Comparison of ENCODE assay signal across 8 cellular contexts in genomic region chr9:20658246-20658667, GRCh38. TPM values are rescaled to one million over a fixed set of nuclear protein-coding genes. Genes with fewer than 3 reads are reported as not detected.
DNase-seq lines count a peak whose midpoint lies in the region; ATAC-seq and TF ChIP-seq lines count a peak whose summit lies in the region.
"Not testable (repeated sequence)": the region's sequence is repeated elsewhere in the genome, so short reads cannot be mapped to it uniquely, and the experiment has no call there.

No MANE protein-coding gene starts in this region.

- peak overlapping the region; percentile 6 for H3K4me2 ChIP-seq in mesenchymal stem cell (ENCODE audit: low read length, poor library complexity, severe bottlenecking)

- POLR2A ChIA-PET in Panc1 (lab: Charles Lee) = not testable (repeated sequence)

- CTCF ChIA-PET in Panc1 (lab: Charles Lee) = not testable (repeated sequence)

- H2BK12ac ChIP-seq in mesenchymal stem cell (ENCODE audit: low read length in 2 of 2) = not testable (repeated sequence)

- not testable (repeated sequence) for H3K79me1 ChIP-seq in mesenchymal stem cell (replicated peaks; ENCODE audit: low read length, poor library complexity, severe bottlenecking)

- H4K8ac ChIP-seq in mesenchymal stem cell (ENCODE audit: low read length) = not testable (repeated sequence)

- not testable (repeated sequence) for H3K4me1 ChIP-seq in Panc1 (ENCODE audit: control insufficient read depth, insufficient read depth, low read length); mesenchymal stem cell (ENCODE audit: control insufficient read depth, insufficient read depth, low read depth, low read length); tibial artery

- H2BK15ac ChIP-seq in mesenchymal stem cell (ENCODE audit: low read depth, poor library complexity, severe bottlenecking) = not testable (repeated sequence)

- not testable (repeated sequence) for DNase-seq in Panc1 (ENCODE audit: low read depth, low spot score); brain microvascular endothelial cell; fibroblast of villous mesenchyme (ENCODE audit: low read depth); mesenchymal stem cell; retinal pigment epithelial cell (ENCODE audit: low read depth); tibial artery
- peak; percentile 40 for DNase-seq in activated CD8-positive, alpha-beta memory T cell treated with anti-CD3 and anti-CD28 coated beads, Interleukin-2, amount 50 U/mL, for 4 hours

- WGBS in mesenchymal stem cell = 0% methylated on average over 10 of the region's 27 CpGs

- H3K4me3 ChIP-seq in GM08714 (ENCODE audit: low read length) (peak overlapping the region; percentile 64; the same call in 1 of the 2 replicates), Panc1 (ENCODE audit: low read depth in 2 of 2, low read length in 2 of 2) (peak overlapping the region; percentile 28 to 31), brain microvascular endothelial cell (ENCODE audit: low read depth, low read length) (peak overlapping the region; percentile 51), fibroblast of villous mesenchyme (ENCODE audit: low read depth, low read length) (peak overlapping the region; percentile 56), mesenchymal stem cell (ENCODE audit: insufficient read depth in 1 of 2, low read depth in 1 of 2, low read length in 2 of 2) (peak overlapping the region; percentile 62 to 71), retinal pigment epithelial cell (ENCODE audit: low read length) (peak overlapping the region; percentile 46), tibial artery (peak overlapping the region; percentile 50 to 52)

- in situ Hi-C loops in Panc1 (cut with HindIII; ENCODE audit: low pct_unique_long_range_greater_than_20kb, low sequenced_read_pairs); brain microvascular endothelial cell (cut with HindIII; ENCODE audit: low pct_ligation_motif_present, low sequenced_read_pairs): not testable (repeated sequence)

- H3K9me3 ChIP-seq in Panc1 (ENCODE audit: control insufficient read depth, insufficient read depth, low read depth, low read length); mesenchymal stem cell (ENCODE audit: control insufficient read depth, low read length); tibial artery: not testable (repeated sequence)

- not testable (repeated sequence) for H2AK5ac ChIP-seq in mesenchymal stem cell (ENCODE audit: low read length, severe bottlenecking)

- H2AFZ ChIP-seq in mesenchymal stem cell (ENCODE audit: low read depth, low read length) = not testable (repeated sequence)

- not testable (repeated sequence) for H3K36me3 ChIP-seq in Panc1 (ENCODE audit: control insufficient read depth, insufficient read depth, low read length); brain microvascular endothelial cell (replicated peaks); mesenchymal stem cell (ENCODE audit: control insufficient read depth in 1 of 2, insufficient read depth in 2 of 2, low read depth in 1 of 2, low read length in 2 of 2); tibial artery

- H3K18ac ChIP-seq in mesenchymal stem cell (ENCODE audit: low read depth in 1 of 2, low read length in 2 of 2) = peak overlapping the region in 1 of 2 experiments; percentile 73

- intact Hi-C loops in Panc1 (cut with micrococcal nuclease; ENCODE audit: unreplicated experiment); tibial artery (cut with DNase I; ENCODE audit: low total_unique reads): not testable (repeated sequence)

- peak overlapping the region in 1 of 2 experiments; percentile 73 for H3K4ac ChIP-seq in mesenchymal stem cell (ENCODE audit: low read depth in 1 of 2, low read length in 2 of 2)

- H2BK5ac ChIP-seq in mesenchymal stem cell (ENCODE audit: low read depth, low read length, poor library complexity, severe bottlenecking) = not testable (repeated sequence)

- BruUV-seq in Panc1 (replicated peaks; lab: Mats Ljungman, UMichigan) = not testable (repeated sequence)

- peak overlapping the region; percentile 66 for H3K9ac ChIP-seq in mesenchymal stem cell (ENCODE audit: low read length)

- H2BK120ac ChIP-seq in mesenchymal stem cell (ENCODE audit: low read depth, low read length) = peak overlapping the region; percentile 19

- not testable (repeated sequence) for H3K27me3 ChIP-seq in Panc1 (ENCODE audit: control insufficient read depth, insufficient read depth, low read length); brain microvascular endothelial cell (replicated peaks); mesenchymal stem cell (ENCODE audit: control insufficient read depth in 1 of 2, insufficient read depth in 1 of 2, low read length in 2 of 2); tibial artery

- not testable (repeated sequence) for ATAC-seq in Panc1

- not testable (repeated sequence) for H3K27ac ChIP-seq in Panc1 (ENCODE audit: low read length); brain microvascular endothelial cell; mesenchymal stem cell (ENCODE audit: low read length, poor library complexity, severe bottlenecking); tibial artery

- H3K23ac ChIP-seq in mesenchymal stem cell (ENCODE audit: low read length in 2 of 2) = not testable (repeated sequence)

- H3K14ac ChIP-seq in mesenchymal stem cell (ENCODE audit: low read length in 2 of 2) = peak overlapping the region in 1 of 2 experiments; percentile 41

- H4K91ac ChIP-seq in mesenchymal stem cell (ENCODE audit: low read length) = peak overlapping the region; percentile 89

- TF ChIP-seq CTCF in Panc1 (IDR thresholded peaks at IDR 0.05); brain microvascular endothelial cell (IDR thresholded peaks at IDR 0.05; ENCODE audit: low read depth, low read length, missing control alignments); fibroblast of villous mesenchyme (IDR thresholded peaks at IDR 0.05; ENCODE audit: insufficient read depth, low read depth, low read length); retinal pigment epithelial cell (conservative IDR thresholded peaks at IDR 0.05; ENCODE audit: low read depth, low read length); tibial artery (IDR thresholded peaks at IDR 0.05): not testable (repeated sequence)

RNA-seq across cellular contexts. Expression of gene FOCAD, which starts 25.8 kb away (rescaled TPM):
- total RNA-seq in Panc1 (2021; ENCODE audit: unreplicated experiment) = 9.8 TPM
- 5.1 TPM for polyA plus RNA-seq in Panc1 (2012; ENCODE audit: insufficient read length)
- 54.4 and 93.7 TPM in 2 replicates for total RNA-seq in fibroblast of villous mesenchyme
- polyA plus RNA-seq in mesenchymal stem cell (2013, experiment 1 of 2) = 16.0 TPM
- 16.2 TPM for polyA plus RNA-seq in mesenchymal stem cell (2013, experiment 2 of 2)

RNA-seq across cellular contexts. Expression of gene MLLT3, which starts 36.0 kb away (rescaled TPM):
- 0.49 TPM for total RNA-seq in Panc1 (2021; ENCODE audit: unreplicated experiment)
- 0.28 TPM for polyA plus RNA-seq in Panc1 (2012; ENCODE audit: insufficient read length)
- total RNA-seq in fibroblast of villous mesenchyme = 23.5 and 44.9 TPM in 2 replicates
- 8.1 TPM for polyA plus RNA-seq in mesenchymal stem cell (2013, experiment 1 of 2)
- polyA plus RNA-seq in mesenchymal stem cell (2013, experiment 2 of 2) = 8.7 TPM

Comparison
In these comparisons a context has a peak if more than half of its experiments do, and no peak if none do; other contexts are left out.
1. RNA of gene MLLT3, which starts 36.0 kb away (total RNA-seq): 23.5 to 44.9 TPM in fibroblast of villous mesenchyme; 0.49 TPM in Panc1 (single experiment); every median in the first group is over 10 times any median in the second.
2. Peak in every context shown above with its lines, with median percentiles within 50 percentile points of each other: H3K4me3 ChIP-seq.